In the genomic region with DNA sequence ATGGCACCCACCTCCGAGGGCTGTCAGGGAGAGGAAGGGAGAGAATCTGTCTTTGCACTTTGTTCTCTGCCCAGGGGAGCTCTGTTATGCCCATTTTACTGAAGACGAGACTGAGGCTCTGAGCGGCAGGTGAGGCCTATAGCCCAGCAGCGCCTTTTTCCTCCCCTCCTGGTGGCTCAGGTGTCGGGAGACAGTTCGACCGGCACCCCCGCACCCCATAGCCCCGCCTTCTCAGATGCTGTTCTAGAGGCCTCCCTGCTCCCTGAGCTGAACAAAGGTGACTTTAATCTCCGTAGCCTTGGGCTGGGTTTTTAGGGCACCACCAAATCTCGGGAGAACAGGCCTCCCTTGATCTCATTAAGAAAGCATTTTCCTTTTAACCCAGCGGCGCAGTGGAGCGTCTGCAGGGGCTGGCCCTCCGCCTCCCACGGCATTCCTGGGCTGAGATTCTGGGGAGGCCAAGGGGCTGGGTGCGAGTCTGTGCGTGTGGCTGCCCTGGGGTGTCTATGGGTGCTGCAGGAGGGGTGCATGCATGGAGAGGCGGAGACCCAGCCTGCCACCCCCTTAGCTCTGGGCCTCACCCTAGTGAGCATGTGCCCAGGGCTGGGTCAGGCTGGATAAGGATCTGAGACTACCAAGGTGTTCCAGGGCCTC, we compare ENCODE assay signal across 9 cellular contexts. TPM values are rescaled to one million over a fixed set of nuclear protein-coding genes. Genes with fewer than 3 reads are reported as not detected.
DNase-seq lines count a peak whose midpoint lies in the region; ATAC-seq, FAIRE-seq and TF ChIP-seq lines count a peak whose summit lies in the region.
"Had no signal": no experiment of that assay in that cellular context is flagged by ENCODE, and none has a peak within 500 bp of the region (broad histone marks: within the 10 kb centered on the region; RNA-seq: fewer than 3 reads in every experiment).

No MANE protein-coding gene starts in this region.

- H3K4me1 ChIP-seq in right lobe of liver (peaks cover 0 to 6% (median 0%) of the 10 kb centered on the region in 4 donors), tibial nerve (peaks cover 0 to 94% (median 78%) of the 10 kb centered on the region in 4 donors)

- in situ Hi-C loops in astrocyte of the spinal cord (cut with HindIII; ENCODE audit: low sequenced_read_pairs): no loop called here

- no peak for FAIRE-seq in D721Med (lab: Jason Lieb, UNC)

- no peak for ATAC-seq in right lobe of liver

- H3K4me3 ChIP-seq in astrocyte of the spinal cord (ENCODE audit: low read depth, low read length): no peak overlapping the region
- peak overlapping the region in 2 of 3 donors; percentile 13 to 23 for H3K4me3 ChIP-seq in right lobe of liver
- H3K4me3 ChIP-seq in tibial nerve: peak overlapping the region; percentile 2 to 63 (median 31)

- TF ChIP-seq POLR2A in right lobe of liver (IDR thresholded peaks at IDR 0.05): no peak
- TF ChIP-seq POLR2A in tibial nerve (IDR thresholded peaks at IDR 0.05): no peak

- DNase-seq in COLO668 (lab: John Stamatoyannopoulos, UW; ENCODE audit: unreplicated experiment): peak; percentile 86
- peak; percentile 21 for DNase-seq in NAMALWA (ENCODE audit: low spot score)
- peak; percentile 54 for DNase-seq in astrocyte of the spinal cord (ENCODE audit: low read depth, low spot score)
- no peak for DNase-seq in right lobe of liver
- no peak for DNase-seq in tibial nerve (ENCODE audit: low spot score in 2 of 2)
- no peak for DNase-seq in 8988T
- DNase-seq in D721Med (ENCODE audit: insufficient read length, low spot score): no peak
- no peak for DNase-seq in T1000 (lab: John Stamatoyannopoulos, UW)

- intact Hi-C loops in right lobe of liver (cut with DNase I): no loop called here

- H3K27ac ChIP-seq in right lobe of liver (peak overlapping the region in 1 of 3 donors; percentile 38), tibial nerve (peak overlapping the region in 3 of 4 donors; percentile 66 to 71 (median 70))

- H3K27me3 ChIP-seq in right lobe of liver: peaks cover 0 to 5% of the 10 kb centered on the region in 2 donors
- peaks cover 0 to 28% of the 10 kb centered on the region in 2 donors for H3K27me3 ChIP-seq in tibial nerve

- no peaks in the 10 kb centered on the region for H3K36me3 ChIP-seq in right lobe of liver
- peaks cover 0 to 18% (median 0%) of the 10 kb centered on the region in 3 donors for H3K36me3 ChIP-seq in tibial nerve

- H3K9me3 ChIP-seq in right lobe of liver (no peaks in the 10 kb centered on the region), tibial nerve (no peaks in the 10 kb centered on the region)

- TF ChIP-seq CTCF in astrocyte of the spinal cord (IDR thresholded peaks at IDR 0.05; ENCODE audit: low read depth, low read length): no peak
- TF ChIP-seq CTCF in right lobe of liver (IDR thresholded peaks at IDR 0.05): no peak
- TF ChIP-seq CTCF in tibial nerve (IDR thresholded peaks at IDR 0.05): no peak
- TF ChIP-seq CTCF in D721Med (IDR thresholded peaks at IDR 0.05; ENCODE audit: insufficient read depth, missing control alignments): no peak

- whole genome bisulfite sequencing in right lobe of liver (ENCODE audit: insufficient coverage, low coverage, low lambda C conversion rate, missing lambda C conversion rate): 38% methylated on average over 12 of the region's 19 CpGs
- 32 to 37% methylated on average over 17 to 18 of the region's 19 CpGs for WGBS in tibial nerve, 2 donors

- no peak for TF ChIP-seq EP300 in tibial nerve (IDR thresholded peaks at IDR 0.05)

RNA-seq across cellular contexts. Expression of a gene that starts 3.3 kb away (rescaled TPM):
- total RNA-seq in right lobe of liver (1 to 10 TPM; 1.0 to 4.3 (median 1.7) TPM), tibial nerve (10 to 100 TPM in 3 of 4 donors, 1 to 10 TPM in 1; 8.8 to 21.6 (median 11.3) TPM)

RNA-seq across cellular contexts. Expression of a gene that starts 32.4 kb away (rescaled TPM):
- 10 to 100 TPM; 11.1 to 25.9 (median 14.8) TPM for total RNA-seq in right lobe of liver
- total RNA-seq in tibial nerve: 10 to 100 TPM; 38.0 to 72.9 (median 52.0) TPM

RNA-seq across cellular contexts. Expression of a gene that starts 35.9 kb away (rescaled TPM):
- total RNA-seq in right lobe of liver (1 to 10 TPM; 3.7 to 7.0 (median 4.0) TPM), tibial nerve (10 to 100 TPM; 16.8 to 46.9 (median 26.9) TPM)

RNA-seq across cellular contexts. Expression of a gene that starts 46.7 kb away (rescaled TPM):
- total RNA-seq in right lobe of liver (not detected), tibial nerve (not detected)
- total RNA-seq: liver had no signal

Comparison
In these comparisons a context has a peak if more than half of its experiments do, and no peak if none do; other contexts are left out.
1. DNase-seq: peak in COLO668 (single experiment), NAMALWA (single experiment) and astrocyte of the spinal cord (single experiment); none in right lobe of liver (0 of 3), tibial nerve (0 of 2), 8988T (single experiment), D721Med (single experiment) and T1000 (single experiment).